Comparison of ENCODE assay signal across 9 cellular contexts in genomic region chr12:116011217-116011616, GRCh38.
"Had no signal": no experiment of that assay in that cellular context is flagged by ENCODE, and none has a peak within 500 bp of the region (broad histone marks: within the 10 kb centered on the region; RNA-seq: fewer than 3 reads in every experiment).

No MANE protein-coding gene starts in this region.

- H3K9me3 Mint-ChIP-seq: HFFc6, IgD-negative memory B cell had no signal

- DNase-seq: H7, HFFc6, KG1 had no signal

- H3K9me3 ChIP-seq: HAP-1 had no signal

- ATAC-seq: HCT116, HepG2 had no signal

- H3K27ac ChIP-seq: HL-60 had no signal

- H3K27ac Mint-ChIP-seq: HFFc6 had no signal

- FAIRE-seq: H1, HepG2 had no signal

- H3K4me3 Mint-ChIP-seq: HFFc6, IgD-negative memory B cell had no signal

- H3K27me3 Mint-ChIP-seq: IgD-negative memory B cell had no signal

- H3K4me3 ChIP-seq: HAP-1 had no signal

- H3K4me1 ChIP-seq: HAP-1 had no signal
